In genomic region chr5:36919238-36919637, GRCh38 we compare ENCODE assay signal across 24 cellular contexts.
"Had no signal": no experiment of that assay in that cellular context is flagged by ENCODE, and none has a peak within 500 bp of the region (broad histone marks: within the 10 kb centered on the region; RNA-seq: fewer than 3 reads in every experiment).

No MANE protein-coding gene starts in this region.

- H3K27me3 Mint-ChIP-seq: dendritic cell treated with granulocyte-macrophage colony-stimulating factor and Interleukin-4, amounts not matched to agents 40 ng/mL and 50 ng/mL, for 4 days; memory B cell had no signal

- H3K4me3 ChIP-seq: hepatocyte, left ventricle myocardium inferior, lower lobe of right lung, psoas muscle, right lobe of liver, suprapubic skin, thyroid gland, upper lobe of left lung, uterus had no signal

- H3K36me3 ChIP-seq: left ventricle myocardium inferior, lower lobe of right lung, right lobe of liver, suprapubic skin, thyroid gland, upper lobe of left lung, uterus had no signal

- H3K27me3 ChIP-seq: hepatocyte, right lobe of liver, suprapubic skin, thyroid gland, upper lobe of left lung, uterus had no signal

- H3K9me3 ChIP-seq: left ventricle myocardium inferior, lower lobe of right lung, psoas muscle, right lobe of liver, suprapubic skin, thyroid gland, upper lobe of left lung, uterus had no signal

- H3K4me3 Mint-ChIP-seq: dendritic cell treated with granulocyte-macrophage colony-stimulating factor and Interleukin-4, amounts not matched to agents 40 ng/mL and 50 ng/mL, for 4 days; memory B cell; mesothelial cell of epicardium; nephron; stimulated activated effector memory CD8-positive, alpha-beta T cell treated with anti-CD3 and anti-CD28 coated beads, Interleukin-12 subunit alpha, Interleukin-12 subunit beta, amount 100 ng/mL, for 72 hours had no signal

- H3K9me3 Mint-ChIP-seq: dendritic cell treated with granulocyte-macrophage colony-stimulating factor and Interleukin-4, amounts not matched to agents 40 ng/mL and 50 ng/mL, for 4 days; memory B cell; nephron; stimulated activated effector memory CD8-positive, alpha-beta T cell treated with anti-CD3 and anti-CD28 coated beads, Interleukin-12 subunit alpha, Interleukin-12 subunit beta, amount 100 ng/mL, for 72 hours had no signal

- H3K4me1 ChIP-seq: lower lobe of right lung, parathyroid adenoma, thyroid gland, uterus had no signal

- H3K27ac ChIP-seq: hepatocyte, left ventricle myocardium inferior, lower lobe of right lung, parathyroid adenoma, psoas muscle, right lobe of liver, suprapubic skin, thyroid gland, upper lobe of left lung, uterus had no signal

- H3K27ac Mint-ChIP-seq: dendritic cell treated with granulocyte-macrophage colony-stimulating factor and Interleukin-4, amounts not matched to agents 40 ng/mL and 50 ng/mL, for 4 days; memory B cell; mesothelial cell of epicardium; nephron; stimulated activated effector memory CD8-positive, alpha-beta T cell treated with anti-CD3 and anti-CD28 coated beads, Interleukin-12 subunit alpha, Interleukin-12 subunit beta, amount 100 ng/mL, for 72 hours had no signal

- DNase-seq: foreskin melanocyte; head of caudate nucleus; kidney; left cardiac atrium; left ventricle myocardium inferior; lower lobe of right lung; psoas muscle; retina; right lobe of liver; stimulated activated CD4-positive, alpha-beta T cell treated with anti-CD3 and anti-CD28 coated beads, Interleukin-4, amount 100 ng/mL, for 1 hour; stimulated activated CD8-positive, alpha-beta memory T cell treated with anti-CD3 and anti-CD28 coated beads, Interleukin-4, amount 100 ng/mL, for 48 hours; stimulated activated naive CD8-positive, alpha-beta T cell treated with anti-CD3 and anti-CD28 coated beads, Interleukin-15, Interleukin-2, amounts not matched to agents 100 U/mL and 50 U/mL, for 24 hours; thyroid gland; upper lobe of left lung; uterus had no signal

- H3K36me3 Mint-ChIP-seq: stimulated activated effector memory CD8-positive, alpha-beta T cell treated with anti-CD3 and anti-CD28 coated beads, Interleukin-12 subunit alpha, Interleukin-12 subunit beta, amount 100 ng/mL, for 72 hours had no signal

- H3K9ac ChIP-seq: parathyroid adenoma had no signal

- FAIRE-seq: endothelial cell of umbilical vein, kidney had no signal

- ATAC-seq: left cardiac atrium; lower lobe of right lung; right lobe of liver; stimulated activated effector memory CD8-positive, alpha-beta T cell treated with anti-CD3 and anti-CD28 coated beads, Interleukin-12 subunit alpha, Interleukin-12 subunit beta, amount 100 ng/mL, for 72 hours; stimulated activated naive CD8-positive, alpha-beta T cell treated with anti-CD3 and anti-CD28 coated beads, Interleukin-15, Interleukin-2, amounts not matched to agents 100 U/mL and 50 U/mL, for 24 hours had no signal
